In genomic region chr12:124518051-124518932, GRCh38 we compare ENCODE assay signal across 1 cellular context.
TF ChIP-seq lines count a peak whose summit lies in the region.

No MANE protein-coding gene starts in this region.

TF ChIP-seq in SK-N-SH, 30 proteins besides CTCF, POLR2A, EP300 and RAD21 (continued from another document):
- TF ChIP-seq, protein P1, sequence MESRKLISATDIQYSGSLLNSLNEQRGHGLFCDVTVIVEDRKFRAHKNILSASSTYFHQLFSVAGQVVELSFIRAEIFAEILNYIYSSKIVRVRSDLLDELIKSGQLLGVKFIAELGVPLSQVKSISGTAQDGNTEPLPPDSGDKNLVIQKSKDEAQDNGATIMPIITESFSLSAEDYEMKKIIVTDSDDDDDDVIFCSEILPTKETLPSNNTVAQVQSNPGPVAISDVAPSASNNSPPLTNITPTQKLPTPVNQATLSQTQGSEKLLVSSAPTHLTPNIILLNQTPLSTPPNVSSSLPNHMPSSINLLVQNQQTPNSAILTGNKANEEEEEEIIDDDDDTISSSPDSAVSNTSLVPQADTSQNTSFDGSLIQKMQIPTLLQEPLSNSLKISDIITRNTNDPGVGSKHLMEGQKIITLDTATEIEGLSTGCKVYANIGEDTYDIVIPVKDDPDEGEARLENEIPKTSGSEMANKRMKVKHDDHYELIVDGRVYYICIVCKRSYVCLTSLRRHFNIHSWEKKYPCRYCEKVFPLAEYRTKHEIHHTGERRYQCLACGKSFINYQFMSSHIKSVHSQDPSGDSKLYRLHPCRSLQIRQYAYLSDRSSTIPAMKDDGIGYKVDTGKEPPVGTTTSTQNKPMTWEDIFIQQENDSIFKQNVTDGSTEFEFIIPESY (IDR thresholded peaks at IDR 0.05; ENCODE audit: borderline replicate concordance, low read depth): peak; percentile 95
- TF ChIP-seq IRF3 (IDR thresholded peaks at IDR 0.05; ENCODE audit: low read depth, low read length) (no peak), TAF1 (IDR thresholded peaks at IDR 0.05; ENCODE audit: borderline replicate concordance, low read depth, low read length) (0 out of 2 replicates have a peak, but pooled peaks have one; percentile 24), POLR2AphosphoS5 (IDR thresholded peaks at IDR 0.05; ENCODE audit: low read depth, low read length) (peak; percentile 43; the same call in 1 of the 2 replicates), CHD2 (IDR thresholded peaks at IDR 0.05; ENCODE audit: low read length, partially characterized antibody) (peak; percentile 96), NRF1 (IDR thresholded peaks at IDR 0.05; ENCODE audit: low read depth, low read length) (no peak), SMC3 (IDR thresholded peaks at IDR 0.05; ENCODE audit: low read depth, low read length) (no peak), SIN3A (IDR thresholded peaks at IDR 0.05; ENCODE audit: borderline replicate concordance, low read depth, low read length) (no peak; the same call in 1 of the 2 replicates), TCF12 (IDR thresholded peaks at IDR 0.05) (0 out of 2 replicates have a peak, but pooled peaks have one; percentile 6), MXI1 (IDR thresholded peaks at IDR 0.05; ENCODE audit: low read depth, low read length) (0 out of 2 replicates have a peak, but pooled peaks have one; percentile 37), USF1 (IDR thresholded peaks at IDR 0.05; ENCODE audit: borderline replicate concordance, low read depth) (0 out of 2 replicates have a peak, but pooled peaks have one; percentile 12), FOXJ3 (CRISPR knock-in tag; IDR thresholded peaks at IDR 0.05) (0 out of 2 replicates have a peak, but pooled peaks have one; percentile 3), FOSL2 (IDR thresholded peaks at IDR 0.05; ENCODE audit: borderline replicate concordance, low read depth) (no peak), RFX5 (IDR thresholded peaks at IDR 0.05; ENCODE audit: low read length) (no peak)
- TF ChIP-seq, protein P2, sequence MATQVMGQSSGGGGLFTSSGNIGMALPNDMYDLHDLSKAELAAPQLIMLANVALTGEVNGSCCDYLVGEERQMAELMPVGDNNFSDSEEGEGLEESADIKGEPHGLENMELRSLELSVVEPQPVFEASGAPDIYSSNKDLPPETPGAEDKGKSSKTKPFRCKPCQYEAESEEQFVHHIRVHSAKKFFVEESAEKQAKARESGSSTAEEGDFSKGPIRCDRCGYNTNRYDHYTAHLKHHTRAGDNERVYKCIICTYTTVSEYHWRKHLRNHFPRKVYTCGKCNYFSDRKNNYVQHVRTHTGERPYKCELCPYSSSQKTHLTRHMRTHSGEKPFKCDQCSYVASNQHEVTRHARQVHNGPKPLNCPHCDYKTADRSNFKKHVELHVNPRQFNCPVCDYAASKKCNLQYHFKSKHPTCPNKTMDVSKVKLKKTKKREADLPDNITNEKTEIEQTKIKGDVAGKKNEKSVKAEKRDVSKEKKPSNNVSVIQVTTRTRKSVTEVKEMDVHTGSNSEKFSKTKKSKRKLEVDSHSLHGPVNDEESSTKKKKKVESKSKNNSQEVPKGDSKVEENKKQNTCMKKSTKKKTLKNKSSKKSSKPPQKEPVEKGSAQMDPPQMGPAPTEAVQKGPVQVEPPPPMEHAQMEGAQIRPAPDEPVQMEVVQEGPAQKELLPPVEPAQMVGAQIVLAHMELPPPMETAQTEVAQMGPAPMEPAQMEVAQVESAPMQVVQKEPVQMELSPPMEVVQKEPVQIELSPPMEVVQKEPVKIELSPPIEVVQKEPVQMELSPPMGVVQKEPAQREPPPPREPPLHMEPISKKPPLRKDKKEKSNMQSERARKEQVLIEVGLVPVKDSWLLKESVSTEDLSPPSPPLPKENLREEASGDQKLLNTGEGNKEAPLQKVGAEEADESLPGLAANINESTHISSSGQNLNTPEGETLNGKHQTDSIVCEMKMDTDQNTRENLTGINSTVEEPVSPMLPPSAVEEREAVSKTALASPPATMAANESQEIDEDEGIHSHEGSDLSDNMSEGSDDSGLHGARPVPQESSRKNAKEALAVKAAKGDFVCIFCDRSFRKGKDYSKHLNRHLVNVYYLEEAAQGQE (IDR thresholded peaks at IDR 0.05; ENCODE audit: low read depth, low read length): no peak
- TF ChIP-seq, protein P3, sequence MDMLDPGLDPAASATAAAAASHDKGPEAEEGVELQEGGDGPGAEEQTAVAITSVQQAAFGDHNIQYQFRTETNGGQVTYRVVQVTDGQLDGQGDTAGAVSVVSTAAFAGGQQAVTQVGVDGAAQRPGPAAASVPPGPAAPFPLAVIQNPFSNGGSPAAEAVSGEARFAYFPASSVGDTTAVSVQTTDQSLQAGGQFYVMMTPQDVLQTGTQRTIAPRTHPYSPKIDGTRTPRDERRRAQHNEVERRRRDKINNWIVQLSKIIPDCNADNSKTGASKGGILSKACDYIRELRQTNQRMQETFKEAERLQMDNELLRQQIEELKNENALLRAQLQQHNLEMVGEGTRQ (IDR thresholded peaks at IDR 0.05; ENCODE audit: borderline replicate concordance, low read depth, low read length): no peak
- TF ChIP-seq, protein P4, sequence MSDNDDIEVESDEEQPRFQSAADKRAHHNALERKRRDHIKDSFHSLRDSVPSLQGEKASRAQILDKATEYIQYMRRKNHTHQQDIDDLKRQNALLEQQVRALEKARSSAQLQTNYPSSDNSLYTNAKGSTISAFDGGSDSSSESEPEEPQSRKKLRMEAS (IDR thresholded peaks at IDR 0.05; ENCODE audit: low read depth): 0 out of 2 replicates have a peak, but pooled peaks have one; percentile 50
